ENCODE assay signal across 16 cellular contexts in the genomic region with DNA sequence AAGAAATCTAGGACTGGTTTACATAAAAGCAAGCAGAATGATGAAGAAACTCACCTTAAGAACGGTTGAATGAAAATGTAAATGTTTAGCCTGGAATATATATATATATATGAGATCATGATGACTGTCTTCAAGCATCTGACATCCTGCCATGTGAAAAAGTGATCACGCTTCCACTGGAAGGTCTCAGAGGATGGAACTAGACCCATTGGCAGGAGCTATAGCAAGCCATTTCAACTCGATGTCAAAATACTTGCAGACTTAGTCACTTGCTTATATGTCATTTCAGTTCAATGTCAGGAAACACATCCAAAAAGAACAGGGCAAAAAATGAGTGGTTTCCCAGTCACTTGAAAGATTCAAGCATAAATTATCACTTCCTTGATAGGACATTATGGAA. TPM values are rescaled to one million over a fixed set of nuclear protein-coding genes. Genes with fewer than 3 reads are reported as not detected.
DNase-seq lines count a peak whose midpoint lies in the region; ATAC-seq and TF ChIP-seq lines count a peak whose summit lies in the region.
"Had no signal": no experiment of that assay in that cellular context is flagged by ENCODE, and none has a peak within 500 bp of the region (broad histone marks: within the 10 kb centered on the region; RNA-seq: fewer than 3 reads in every experiment).

No MANE protein-coding gene starts in this region.

- DNase-seq in AG08396 (ENCODE audit: low spot score) (peak; percentile 4), LHCN-M2 (ENCODE audit: low read depth) (peak; percentile 13), astrocyte of the spinal cord (ENCODE audit: low read depth, low spot score) (peak; percentile 29), fibroblast of the aortic adventitia (ENCODE audit: low read depth) (peak; percentile 22), NCI-H2227 (lab: John Stamatoyannopoulos, UW; ENCODE audit: unreplicated experiment) (no peak)
- DNase-seq in activated CD4-positive, alpha-beta T cell treated with anti-CD3 and anti-CD28 coated beads, Interleukin-2, amount 50 U/mL, for 1 hour, result no peak
- no peak for DNase-seq in activated naive CD4-positive, alpha-beta T cell treated with anti-CD3 and anti-CD28 coated beads, Interleukin-2, amount 50 U/mL, for 72 hours (ENCODE audit: low spot score in 2 of 2)
- DNase-seq: KG1, MM.1S, NCI-H1417, NCI-H2029 treated with DMSO at 0.1 percent for 48 hours, NCI-H2227 treated with DMSO at 0.1 percent for 48 hours, NCI-H524 treated with DMSO at 0.1 percent for 48 hours, SJCRH30 had no signal

- TF ChIP-seq CTCF in astrocyte of the spinal cord (IDR thresholded peaks at IDR 0.05; ENCODE audit: low read depth, low read length), result no peak
- TF ChIP-seq CTCF in fibroblast of the aortic adventitia (IDR thresholded peaks at IDR 0.05; ENCODE audit: insufficient read depth, low read length), result no peak

- H3K4me3 ChIP-seq in astrocyte of the spinal cord (ENCODE audit: low read depth, low read length), result no peak overlapping the region
- no peak overlapping the region for H3K4me3 ChIP-seq in fibroblast of the aortic adventitia (ENCODE audit: low read depth, low read length)
- H3K4me3 ChIP-seq: HAP-1, SJCRH30 had no signal

- peaks cover 23 to 32% of the 10 kb centered on the region in 2 donors for H3K36me3 Mint-ChIP-seq in activated naive CD4-positive, alpha-beta T cell treated with anti-CD3 and anti-CD28 coated beads, Interleukin-2, amount 50 U/mL, for 72 hours

- no peaks in the 10 kb centered on the region for H3K9me3 Mint-ChIP-seq in activated naive CD4-positive, alpha-beta T cell treated with anti-CD3 and anti-CD28 coated beads, Interleukin-2, amount 50 U/mL, for 72 hours

- ATAC-seq in HG03108 (IDR thresholded peaks at IDR 0.05; ENCODE audit: unreplicated experiment), result no peak
- ATAC-seq in activated naive CD4-positive, alpha-beta T cell treated with anti-CD3 and anti-CD28 coated beads, Interleukin-2, amount 50 U/mL, for 72 hours, result no peak

- no peak overlapping the region for H3K27ac Mint-ChIP-seq in activated naive CD4-positive, alpha-beta T cell treated with anti-CD3 and anti-CD28 coated beads, Interleukin-2, amount 50 U/mL, for 72 hours

- in situ Hi-C loops in astrocyte of the spinal cord (cut with HindIII; ENCODE audit: low sequenced_read_pairs), result no loop called here

RNA-seq across cellular contexts. Expression of gene TMEM161B, which starts 22.2 kb away (rescaled TPM):
- total RNA-seq in LHCN-M2 (2014; rRNA removed), result 15.0 and 18.0 TPM in 2 replicates
- polyA plus RNA-seq in LHCN-M2 (2012), result 3.7 TPM
- 10.4 and 17.8 TPM in 2 replicates for total RNA-seq in fibroblast of the aortic adventitia (ENCODE audit: low replicate concordance)
- total RNA-seq in activated naive CD4-positive, alpha-beta T cell treated with anti-CD3 and anti-CD28 coated beads, Interleukin-2, amount 50 U/mL, for 72 hours, result 10 to 100 TPM; 25.5 to 30.9 TPM

Comparison
In these comparisons a context has a peak if more than half of its experiments do, and no peak if none do; other contexts are left out.
1. DNase-seq: peak in AG08396 (single experiment), LHCN-M2 (single experiment), astrocyte of the spinal cord (single experiment) and fibroblast of the aortic adventitia (single experiment); none in NCI-H2227 (single experiment), activated CD4-positive, alpha-beta T cell treated with anti-CD3 and anti-CD28 coated beads, Interleukin-2, amount 50 U/mL, for 1 hour (single experiment) and activated naive CD4-positive, alpha-beta T cell treated with anti-CD3 and anti-CD28 coated beads, Interleukin-2, amount 50 U/mL, for 72 hours (0 of 2).